Comparison of ENCODE assay signal across 22 cellular contexts in the genomic region with DNA sequence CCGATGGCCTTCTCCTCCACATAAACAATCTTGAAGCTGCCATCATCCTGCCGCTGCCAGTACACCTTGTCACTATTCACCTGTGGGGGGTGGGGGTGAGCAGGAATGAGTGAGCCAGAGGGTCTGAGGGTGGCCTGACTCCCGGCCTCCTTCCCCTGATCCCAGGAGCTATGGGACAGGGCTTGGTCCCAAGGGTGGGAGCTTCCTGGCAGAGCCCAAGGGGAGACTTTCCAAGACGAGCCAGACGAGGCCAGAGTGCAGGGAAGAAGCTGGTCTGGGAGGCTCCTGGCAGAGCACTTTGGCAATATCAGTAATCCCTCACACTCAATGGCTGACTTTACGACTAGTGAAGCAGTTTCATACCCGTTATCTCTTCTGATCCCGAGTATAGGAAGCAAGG.
"Had no signal": no experiment of that assay in that cellular context is flagged by ENCODE, and none has a peak within 500 bp of the region (broad histone marks: within the 10 kb centered on the region; RNA-seq: fewer than 3 reads in every experiment).

No MANE protein-coding gene starts in this region.

- H3K4me1 ChIP-seq: SJCRH30 had no signal

- FAIRE-seq: HTR-8/SVneo, RCC 7860 had no signal

- H3K27ac ChIP-seq: HL-60, SJCRH30 had no signal

- H3K4me3 ChIP-seq: SJCRH30 had no signal

- H3K36me3 ChIP-seq: SJCRH30 had no signal

- ATAC-seq: SK-N-SH treated with all-trans-retinoic acid at 6 μM for 48 hours had no signal

- H3K9me3 ChIP-seq: SJCRH30 had no signal

- DNase-seq: Karpas-422, KG1, MM.1S, NCI-H1092 treated with DMSO at 0.1 percent for 48 hours, NCI-H1436, NCI-H187, NCI-H2029, NCI-H2081 treated with DMSO at 0.1 percent for 48 hours, NCI-H2171, NCI-H226, NCI-H446, NCI-H510A, NCI-H524 treated with DMSO at 0.1 percent for 48 hours, NCI-H69, NCI-H774, RPMI8226, SHP77 treated with DMSO at 0.1 percent for 48 hours, SJCRH30 had no signal
